In the genomic region with DNA sequence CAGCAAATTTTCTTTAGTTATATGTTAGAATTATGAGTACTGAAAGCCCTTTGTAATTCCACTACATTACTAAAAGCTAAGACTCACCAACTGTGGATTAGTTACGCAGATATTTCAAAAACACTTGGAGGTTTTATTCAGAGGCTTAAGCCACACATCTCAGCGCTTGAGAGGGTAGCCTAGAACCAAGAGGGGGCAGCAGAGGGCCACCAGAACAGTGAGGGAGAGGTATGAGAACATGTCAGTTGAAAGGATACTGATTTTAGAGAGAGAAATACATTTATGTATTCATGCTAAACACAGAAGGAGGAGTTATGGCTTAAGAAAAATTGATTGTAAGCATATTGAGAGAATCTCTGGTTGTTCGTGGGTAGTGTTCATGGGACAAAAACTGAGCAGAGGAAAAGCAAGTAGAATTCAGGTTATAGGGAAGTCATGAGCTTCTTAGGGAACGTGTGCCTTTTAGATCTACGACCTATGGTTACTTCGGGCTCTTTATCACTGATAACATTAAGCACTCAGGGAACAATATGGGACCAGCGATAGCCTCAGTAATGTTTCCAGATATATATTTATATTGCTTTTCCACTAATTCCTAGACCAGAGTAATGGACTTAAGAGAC, we compare ENCODE assay signal across 1 cellular context.
TF ChIP-seq lines count a peak whose summit lies in the region.

No MANE protein-coding gene starts in this region.

TF ChIP-seq in GM12878, 131 proteins besides CTCF, POLR2A, EP300 and RAD21 (continued from another document):
- TF ChIP-seq RB1 (IDR thresholded peaks at IDR 0.05; ENCODE audit: borderline replicate concordance) = 0 out of 2 replicates have a peak, but pooled peaks have one; percentile 30
